14 cellular contexts compared by ENCODE assay signal in the genomic region with DNA sequence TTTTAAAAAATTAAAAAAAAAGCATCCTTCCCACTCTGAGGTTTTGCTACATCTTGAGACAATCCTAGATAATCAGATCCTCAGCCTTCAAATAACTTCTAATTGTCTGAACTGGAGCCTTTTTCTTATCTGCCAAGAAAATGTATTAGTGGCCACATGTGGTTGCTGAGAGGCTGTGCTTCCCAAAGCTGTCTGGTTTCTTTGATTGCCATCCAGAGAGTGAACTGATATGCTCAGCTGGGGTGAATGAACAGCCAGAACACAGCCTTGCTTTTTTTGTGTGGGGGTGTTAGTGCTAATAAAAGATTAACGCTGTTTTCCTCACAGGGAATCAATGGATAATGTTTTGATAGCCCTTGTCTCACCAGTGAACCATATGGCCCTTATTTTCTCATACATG.
A peak's percentile ranks its signal among the peaks of the same experiment; 100 is the strongest.
DNase-seq lines count a peak whose midpoint lies in the region; ATAC-seq and TF ChIP-seq lines count a peak whose summit lies in the region.
"Had no signal": no experiment of that assay in that cellular context is flagged by ENCODE, and none has a peak within 500 bp of the region (broad histone marks: within the 10 kb centered on the region; RNA-seq: fewer than 3 reads in every experiment).

No MANE protein-coding gene starts in this region.

- ATAC-seq in HG02884 (IDR thresholded peaks at IDR 0.05; ENCODE audit: unreplicated experiment) (no peak), HG03139 (IDR thresholded peaks at IDR 0.05; ENCODE audit: unreplicated experiment) (no peak)
- ATAC-seq: gastrocnemius medialis; lower lobe of right lung; naive thymus-derived CD4-positive, alpha-beta T cell had no signal

- TF ChIP-seq CTCF in WERI-Rb-1 (IDR thresholded peaks at IDR 0.05; ENCODE audit: low read depth, low read length), result no peak

- H3K9me3 ChIP-seq in WERI-Rb-1 (ENCODE audit: severe bottlenecking) (no peaks in the 10 kb centered on the region), HAP-1 (no peaks in the 10 kb centered on the region)
- H3K9me3 ChIP-seq: gastrocnemius medialis, lower lobe of right lung had no signal

- H3K4me1 ChIP-seq in mesendoderm (ENCODE audit: control insufficient read depth, low read depth, low read length) (no peaks in the 10 kb centered on the region), HAP-1 (no peaks in the 10 kb centered on the region)
- H3K4me1 ChIP-seq: lower lobe of right lung had no signal

- no peak overlapping the region for H3K56ac ChIP-seq in mesendoderm (ENCODE audit: low read length)

- no peak overlapping the region for H3K9ac ChIP-seq in mesendoderm (ENCODE audit: low read length)

- H3K4me3 ChIP-seq in WERI-Rb-1 (ENCODE audit: low read depth, low read length), result no peak overlapping the region; the same call in 1 of the 2 replicates
- no peak overlapping the region for H3K4me3 ChIP-seq in mesendoderm (ENCODE audit: low read length)
- no peak overlapping the region for H3K4me3 ChIP-seq in HAP-1
- H3K4me3 ChIP-seq: gastrocnemius medialis, lower lobe of right lung had no signal

- in situ Hi-C loops in HAP-1 (cut with MboI; ENCODE audit: low sequenced_read_pairs), result no loop called here

- H3K23ac ChIP-seq in mesendoderm (ENCODE audit: low read length), result no peak overlapping the region

- no peak overlapping the region for H4K5ac ChIP-seq in mesendoderm (ENCODE audit: low read length)

- H4K8ac ChIP-seq in mesendoderm (ENCODE audit: low read depth, low read length), result no peak overlapping the region

- H3K4ac ChIP-seq in mesendoderm (ENCODE audit: low read depth, low read length), result no peak overlapping the region

- H3K36me3 ChIP-seq in WERI-Rb-1 (no peaks in the 10 kb centered on the region), mesendoderm (ENCODE audit: control insufficient read depth, insufficient read depth, low read length) (no peaks in the 10 kb centered on the region), HAP-1 (replicated peaks) (no peaks in the 10 kb centered on the region)
- H3K36me3 ChIP-seq: gastrocnemius medialis, lower lobe of right lung had no signal

- peak overlapping the region; percentile 30 for H3K27ac ChIP-seq in WERI-Rb-1
- H3K27ac ChIP-seq in mesendoderm (ENCODE audit: low read depth, low read length), result no peak overlapping the region
- H3K27ac ChIP-seq: gastrocnemius medialis, lower lobe of right lung had no signal

- H2BK5ac ChIP-seq in mesendoderm (ENCODE audit: low read length), result no peak overlapping the region

- DNase-seq in Ammon's horn (ENCODE audit: low spot score) (peak; percentile 9), NCI-H2171 (lab: John Stamatoyannopoulos, UW) (peak; percentile 15), WERI-Rb-1 (peak; percentile 13), mesendoderm (peak; percentile 61), HAP-1 (ENCODE audit: low spot score in 2 of 2) (no peak), HT-29 (ENCODE audit: low spot score) (no peak)
- DNase-seq: activated CD4-positive, CD25-positive, alpha-beta regulatory T cell; gastrocnemius medialis; lower lobe of right lung; naive thymus-derived CD4-positive, alpha-beta T cell; NCI-H146; NCI-H526 treated with DMSO at 0.1 percent for 48 hours had no signal

- H3K27me3 ChIP-seq in WERI-Rb-1 (ENCODE audit: insufficient read depth, low read depth, severe bottlenecking) (no peaks in the 10 kb centered on the region), mesendoderm (ENCODE audit: insufficient read depth, low read length, poor library complexity) (no peaks in the 10 kb centered on the region), HAP-1 (ENCODE audit: low read depth) (peaks cover 12% of the 10 kb centered on the region)
- H3K27me3 ChIP-seq: gastrocnemius medialis had no signal

- no peak overlapping the region for H3K18ac ChIP-seq in mesendoderm (ENCODE audit: low read length)

- WGBS in mesendoderm (ENCODE audit: extremely low coverage, insufficient coverage, low lambda C conversion rate), result no CpG with 5 or more reads among the region's 1 CpG

- H3K4me2 ChIP-seq in mesendoderm (ENCODE audit: low read length), result no peak overlapping the region

- no peak overlapping the region for H2BK15ac ChIP-seq in mesendoderm (replicated peaks; ENCODE audit: low read depth)

- H2BK120ac ChIP-seq in mesendoderm (ENCODE audit: low read depth, low read length), result no peak overlapping the region

- H2AK5ac ChIP-seq in mesendoderm (ENCODE audit: low read length), result no peak overlapping the region

- H3K79me1 ChIP-seq in mesendoderm (ENCODE audit: low read length), result no peaks in the 10 kb centered on the region

- H3K79me2 ChIP-seq in mesendoderm (ENCODE audit: control insufficient read depth, insufficient read depth, low read length), result no peaks in the 10 kb centered on the region

Comparison
In these comparisons a context has a peak if more than half of its experiments do, and no peak if none do; other contexts are left out.
1. DNase-seq: peak in Ammon's horn (single experiment), NCI-H2171 (single experiment), WERI-Rb-1 (single experiment) and mesendoderm (single experiment); none in HAP-1 (0 of 2) and HT-29 (single experiment).